ENCODE assay signal across 4 cellular contexts in the genomic region with DNA sequence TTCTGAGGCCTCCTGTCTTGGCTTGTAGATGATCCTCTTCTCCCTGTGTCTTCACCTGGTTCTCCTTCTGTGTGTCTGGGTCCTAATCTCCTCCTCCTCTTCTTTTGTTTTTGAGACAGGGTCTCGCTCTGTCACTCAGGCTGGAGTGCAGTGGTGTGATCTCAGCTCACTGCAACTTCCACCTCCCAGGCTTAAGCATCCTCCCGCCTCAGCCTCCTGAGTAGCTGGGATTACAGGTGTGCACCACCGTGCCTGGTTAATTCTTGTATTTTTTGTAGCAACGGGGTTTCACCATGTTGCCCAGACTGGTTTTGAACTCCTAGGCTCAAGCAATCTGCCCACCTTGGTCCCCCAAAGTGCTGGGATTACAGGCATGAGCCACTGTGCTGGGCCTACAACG. TPM values are rescaled to one million over a fixed set of nuclear protein-coding genes. Genes with fewer than 3 reads are reported as not detected.
"Had no signal": no experiment of that assay in that cellular context is flagged by ENCODE, and none has a peak within 500 bp of the region (broad histone marks: within the 10 kb centered on the region; RNA-seq: fewer than 3 reads in every experiment).

No MANE protein-coding gene starts in this region.

RNA-seq across cellular contexts. Expression of a gene that starts 29.4 kb away (rescaled TPM):
- total RNA-seq: K562, M059J, PC-3 had no signal
- polyA plus RNA-seq: SK-N-SH had no signal
